ENCODE assay signal across 12 cellular contexts in genomic region chr13:110329798-110330461, GRCh38. TPM values are rescaled to one million over a fixed set of nuclear protein-coding genes. Genes with fewer than 3 reads are reported as not detected.
DNase-seq lines count a peak whose midpoint lies in the region; TF ChIP-seq lines count a peak whose summit lies in the region.
"Had no signal": no experiment of that assay in that cellular context is flagged by ENCODE, and none has a peak within 500 bp of the region (broad histone marks: within the 10 kb centered on the region; RNA-seq: fewer than 3 reads in every experiment).

No MANE protein-coding gene starts in this region.

- no peaks in the 10 kb centered on the region for H3K27me3 ChIP-seq in smooth muscle cell (ENCODE audit: low read depth)

- H3K36me3 ChIP-seq in smooth muscle cell (ENCODE audit: low read depth) = no peaks in the 10 kb centered on the region

- WGBS in smooth muscle cell (ENCODE audit: low lambda C conversion rate) = 39% methylated on average over 21 of the region's 21 CpGs

- H3K79me2 ChIP-seq in smooth muscle cell (ENCODE audit: low read depth) = peaks cover 100% of the 10 kb centered on the region

- peaks cover 99% of the 10 kb centered on the region for H4K20me1 ChIP-seq in smooth muscle cell (ENCODE audit: low read depth)

- no peaks in the 10 kb centered on the region for H3K9me3 ChIP-seq in smooth muscle cell (replicated peaks; ENCODE audit: low read depth)

- H3K4me3 ChIP-seq in choroid plexus epithelial cell (ENCODE audit: low read depth, low read length) (no peak overlapping the region), smooth muscle cell (no peak overlapping the region)

- H3F3A ChIP-seq in smooth muscle cell (ENCODE audit: low read depth) = peaks cover 80% of the 10 kb centered on the region

- no peak for TF ChIP-seq CTCF in choroid plexus epithelial cell (conservative IDR thresholded peaks at IDR 0.05; ENCODE audit: low read depth, low read length)
- no peak for TF ChIP-seq CTCF in smooth muscle cell (IDR thresholded peaks at IDR 0.05; ENCODE audit: borderline replicate concordance, insufficient read depth, poor library complexity, severe bottlenecking)
- TF ChIP-seq CTCF in RWPE1 (conservative IDR thresholded peaks at IDR 0.05; ENCODE audit: low read depth) = no peak

- peak overlapping the region; percentile 81 for H3K9ac ChIP-seq in smooth muscle cell (ENCODE audit: low read depth)

- DNase-seq in HCEC 1CT (peak; percentile 90), choroid plexus epithelial cell (ENCODE audit: low read depth) (peak; percentile 79), kidney tubule cell (ENCODE audit: low spot score) (peak; percentile 78), smooth muscle cell (lab: John Stamatoyannopoulos, UW; ENCODE audit: unreplicated experiment) (no peak), NCI-H146 (lab: John Stamatoyannopoulos, UW) (no peak), RWPE1 (ENCODE audit: low spot score) (no peak), SK-N-DZ (ENCODE audit: low spot score) (no peak)
- no peak for DNase-seq in NK-92 treated with Interleukin-12 subunit alpha and Interleukin-12 subunit beta, amount 100 ng/mL, for 24 hours (lab: John Stamatoyannopoulos, UW)
- DNase-seq: glutamatergic neuron, MV-4-11, T-helper 17 cell had no signal

- no peak overlapping the region for H2AFZ ChIP-seq in smooth muscle cell (ENCODE audit: low read depth)

- POLR2A ChIA-PET in RWPE1 (lab: Yijun Ruan, JAX; ENCODE audit: low non-redundant PET) = no interaction called here

- CTCF ChIA-PET in RWPE1 (lab: Yijun Ruan, JAX) = interaction anchor here (0.6 to 0.7 kb wide), 2 partner anchors 12 to 82 kb away, joined by 3 read pairs; no protein-coding TSS in a partner anchor

- peaks cover 58% of the 10 kb centered on the region for H3K4me1 ChIP-seq in smooth muscle cell (ENCODE audit: low read depth)

- H3K27ac ChIP-seq in smooth muscle cell (ENCODE audit: low read depth) = peak overlapping the region; percentile 96
- no peak overlapping the region for H3K27ac ChIP-seq in RWPE1

- H3K4me2 ChIP-seq in smooth muscle cell = peak overlapping the region; percentile 67

RNA-seq across cellular contexts. Expression of gene COL4A2, which starts 22.8 kb away (rescaled TPM):
- total RNA-seq in smooth muscle cell = 1,456 and 1,535 TPM in 2 replicates
- polyA plus RNA-seq in smooth muscle cell = 2,012 and 2,786 TPM in 2 replicates
- 65.4 and 81.9 TPM in 2 replicates for polyA plus RNA-seq in SK-N-DZ (2014; cell fraction: cytosol; rRNA removed)
- 108 and 116 TPM in 2 replicates for polyA plus RNA-seq in SK-N-DZ (2014; cell fraction: nucleus; rRNA removed)
- polyA plus RNA-seq: CD14-positive monocyte had no signal

RNA-seq across cellular contexts. Expression of gene COL4A1, which starts 23.0 kb away (rescaled TPM):
- 4,372 and 5,353 TPM in 2 replicates for total RNA-seq in smooth muscle cell
- 1,844 and 2,409 TPM in 2 replicates for polyA plus RNA-seq in smooth muscle cell
- polyA plus RNA-seq in SK-N-DZ (2014; cell fraction: cytosol; rRNA removed) = 47.5 and 48.2 TPM in 2 replicates
- polyA plus RNA-seq in SK-N-DZ (2014; cell fraction: nucleus; rRNA removed) = 44.8 and 49.1 TPM in 2 replicates

Comparison
In these comparisons a context has a peak if more than half of its experiments do, and no peak if none do; other contexts are left out.
1. DNase-seq: peak in HCEC 1CT (single experiment), choroid plexus epithelial cell (single experiment) and kidney tubule cell (single experiment); none in smooth muscle cell (single experiment), NCI-H146 (single experiment), RWPE1 (single experiment), NK-92 treated with Interleukin-12 subunit alpha and Interleukin-12 subunit beta, amount 100 ng/mL, for 24 hours (single experiment) and SK-N-DZ (single experiment).